In genomic region chr15:100918034-100918689, GRCh38 we compare ENCODE assay signal across 8 cellular contexts. TPM values are rescaled to one million over a fixed set of nuclear protein-coding genes. Genes with fewer than 3 reads are reported as not detected.
A peak's percentile ranks its signal among the peaks of the same experiment; 100 is the strongest.
DNase-seq lines count a peak whose midpoint lies in the region; ATAC-seq and TF ChIP-seq lines count a peak whose summit lies in the region.

No MANE protein-coding gene starts in this region.

- intact Hi-C loops in activated B cell treated with CpG ODN at 0.5 μM for 24 hours (cut with micrococcal nuclease) = loop anchor here (1.0 to 2.0 kb wide), 5 partner anchors 89 to 735 kb away; partner anchors contain the start of genes CHSY1, SNRPA1 and TM2D3

- CTCF ChIA-PET in activated B cell treated with CpG ODN at 0.5 μM for 24 hours (lab: Charles Lee) = interaction anchor here (0.6 to 15.6 kb wide), 20 partner anchors 10 to 340 kb away, joined by 3 to 543 read pairs (median 6); no protein-coding TSS in a partner anchor

- TF ChIP-seq CTCF in activated B cell treated with CpG ODN at 0.5 μM for 24 hours (IDR thresholded peaks at IDR 0.05) (peak; percentile 57), kidney epithelial cell (IDR thresholded peaks at IDR 0.05; ENCODE audit: insufficient read depth, low read length, poor library complexity, severe bottlenecking) (peak; percentile 57)

- H3K36me3 ChIP-seq in kidney epithelial cell (ENCODE audit: control insufficient read depth, insufficient read depth, low read length) = no peaks in the 10 kb centered on the region

- POLR2A ChIA-PET in activated B cell treated with CpG ODN at 0.5 μM for 24 hours (lab: Charles Lee) = interaction anchor here (0.9 to 5.7 kb wide), 8 partner anchors 9 to 316 kb away, joined by 3 to 92 read pairs (median 4); partner anchors contain the start of gene ASB7

- peak overlapping the region; percentile 81 for H3K27ac Mint-ChIP-seq in activated B cell treated with CpG ODN at 0.5 μM for 24 hours
- no peak overlapping the region for H3K27ac Mint-ChIP-seq in central memory CD8-positive, alpha-beta T cell (ENCODE audit: low read depth)

- H3K27me3 ChIP-seq in kidney epithelial cell (ENCODE audit: control insufficient read depth, insufficient read depth, low read length) = no peaks in the 10 kb centered on the region

- no peaks in the 10 kb centered on the region for H3K27me3 Mint-ChIP-seq in activated B cell treated with CpG ODN at 0.5 μM for 24 hours
- H3K27me3 Mint-ChIP-seq in central memory CD8-positive, alpha-beta T cell = peaks cover 77% of the 10 kb centered on the region

- H3K4me3 Mint-ChIP-seq in activated B cell treated with CpG ODN at 0.5 μM for 24 hours = peak overlapping the region; percentile 89
- H3K4me3 Mint-ChIP-seq in central memory CD8-positive, alpha-beta T cell = peak overlapping the region; percentile 77

- peaks cover 44% of the 10 kb centered on the region for H3K4me1 Mint-ChIP-seq in activated B cell treated with CpG ODN at 0.5 μM for 24 hours
- peaks cover 18% of the 10 kb centered on the region for H3K4me1 Mint-ChIP-seq in central memory CD8-positive, alpha-beta T cell

- ATAC-seq in HG02571 (IDR thresholded peaks at IDR 0.05; ENCODE audit: unreplicated experiment) (peak; percentile 59), activated B cell treated with CpG ODN at 0.5 μM for 24 hours (ENCODE audit: low read depth) (peak; percentile 79)
- peak; percentile 69 for ATAC-seq in central memory CD8-positive, alpha-beta T cell (replicated peaks; ENCODE audit: extremely low read depth, poor library complexity, severe bottlenecking)

- no peaks in the 10 kb centered on the region for H3K9me3 Mint-ChIP-seq in activated B cell treated with CpG ODN at 0.5 μM for 24 hours
- peaks cover 5% of the 10 kb centered on the region for H3K9me3 Mint-ChIP-seq in central memory CD8-positive, alpha-beta T cell

- peak overlapping the region; percentile 60 for H3K4me3 ChIP-seq in kidney epithelial cell (ENCODE audit: low read depth, low read length)

- peaks cover 2% of the 10 kb centered on the region for H3K36me3 Mint-ChIP-seq in activated B cell treated with CpG ODN at 0.5 μM for 24 hours (ENCODE audit: low read depth)
- no peaks in the 10 kb centered on the region for H3K36me3 Mint-ChIP-seq in central memory CD8-positive, alpha-beta T cell (ENCODE audit: insufficient read depth)

- DNase-seq in NCI-H1436 (lab: John Stamatoyannopoulos, UW) (peak; percentile 14), NCI-H1436 treated with DMSO at 0.1 percent for 48 hours (lab: John Stamatoyannopoulos, UW) (no peak), NCI-H1105 treated with DMSO at 0.1 percent for 48 hours (lab: John Stamatoyannopoulos, UW) (peak; percentile 89), activated B cell treated with CpG ODN at 0.5 μM for 24 hours (peak; percentile 81), kidney epithelial cell (ENCODE audit: low read depth) (no peak)
- DNase-seq in central memory CD8-positive, alpha-beta T cell (ENCODE audit: low spot score in 2 of 2) = peak; percentile 22 to 24
- peak; percentile 9 to 58 for DNase-seq in stimulated activated CD4-positive, alpha-beta T cell treated with anti-CD3 and anti-CD28 coated beads, Interleukin-1b, Interleukin-23, amount 100 ng/mL, for 1 hour (ENCODE audit: low read depth in 2 of 2)

RNA-seq across cellular contexts. Expression of gene LRRK1, which starts 1.0 kb away (rescaled TPM):
- total RNA-seq in activated B cell treated with CpG ODN at 0.5 μM for 24 hours (35.9 and 43.5 TPM in 2 replicates), kidney epithelial cell (6.6 and 9.0 TPM in 2 replicates)

RNA-seq across cellular contexts. Expression of gene ALDH1A3, which starts 38.5 kb away (rescaled TPM):
- total RNA-seq in activated B cell treated with CpG ODN at 0.5 μM for 24 hours (not detected in 2 replicates), kidney epithelial cell (208 and 210 TPM in 2 replicates)

Comparison
In these comparisons a context has a peak if more than half of its experiments do, and no peak if none do; other contexts are left out.
1. DNase-seq: peak in NCI-H1436 (single experiment), NCI-H1105 treated with DMSO at 0.1 percent for 48 hours (single experiment), activated B cell treated with CpG ODN at 0.5 μM for 24 hours (single experiment), central memory CD8-positive, alpha-beta T cell (2 of 2) and stimulated activated CD4-positive, alpha-beta T cell treated with anti-CD3 and anti-CD28 coated beads, Interleukin-1b, Interleukin-23, amount 100 ng/mL, for 1 hour (2 of 2); none in NCI-H1436 treated with DMSO at 0.1 percent for 48 hours (single experiment) and kidney epithelial cell (single experiment).
2. RNA of gene ALDH1A3, which starts 38.5 kb away (total RNA-seq): 208 to 210 TPM in kidney epithelial cell; not detected in activated B cell treated with CpG ODN at 0.5 μM for 24 hours; every median in the first group is over 100 times any median in the second.
3. Peak in every context shown above with its lines, with median percentiles within 50 percentile points of each other: ATAC-seq.